ENCODE assay signal across 28 cellular contexts in genomic region chr9:115152281-115152680, GRCh38. TPM values are rescaled to one million over a fixed set of nuclear protein-coding genes. Genes with fewer than 3 reads are reported as not detected.
"Had no signal": no experiment of that assay in that cellular context is flagged by ENCODE, and none has a peak within 500 bp of the region (broad histone marks: within the 10 kb centered on the region; RNA-seq: fewer than 3 reads in every experiment).

No MANE protein-coding gene starts in this region.

- H3K27me3 ChIP-seq: dorsolateral prefrontal cortex, esophagus muscularis mucosa, esophagus squamous epithelium, foreskin keratinocyte, gastrocnemius medialis, gastroesophageal sphincter, heart left ventricle, heart right ventricle had no signal

- H3K36me3 ChIP-seq: colonic mucosa, esophagus muscularis mucosa, esophagus squamous epithelium, gastrocnemius medialis, gastroesophageal sphincter, heart left ventricle, heart right ventricle had no signal

- H3K27ac ChIP-seq: colonic mucosa, coronary artery, dorsolateral prefrontal cortex, epithelial cell of prostate, esophagus muscularis mucosa, esophagus squamous epithelium, foreskin keratinocyte, gastrocnemius medialis, gastroesophageal sphincter, heart left ventricle, heart right ventricle had no signal

- H3K9me3 ChIP-seq: colonic mucosa, esophagus muscularis mucosa, esophagus squamous epithelium, gastrocnemius medialis, gastroesophageal sphincter, heart left ventricle, heart right ventricle had no signal

- FAIRE-seq: colon, endometrium, endothelial cell of umbilical vein, frontal cortex had no signal

- H3K4me3 ChIP-seq: colonic mucosa, coronary artery, dorsolateral prefrontal cortex, esophagus muscularis mucosa, esophagus squamous epithelium, gastrocnemius medialis, gastroesophageal sphincter, heart left ventricle, heart right ventricle had no signal

- H3K4me1 ChIP-seq: colonic mucosa, gastrocnemius medialis, heart left ventricle, heart right ventricle had no signal

- DNase-seq: colonic mucosa; cortex of kidney; dermis blood vessel endothelial cell; dorsolateral prefrontal cortex; effector CD4-positive, alpha-beta T cell; effector CD8-positive, alpha-beta T cell; effector memory CD4-positive, alpha-beta T cell; effector memory CD8-positive, alpha-beta T cell; endodermal cell; erythroblast; esophagus squamous epithelium; foreskin fibroblast; foreskin keratinocyte; foreskin melanocyte; gastrocnemius medialis; glutamatergic neuron; head of caudate nucleus; heart left ventricle; heart right ventricle had no signal

- ATAC-seq: effector memory CD8-positive, alpha-beta T cell; esophagus mucosa; foreskin keratinocyte; gastrocnemius medialis; gastroesophageal sphincter; heart left ventricle; heart right ventricle had no signal

RNA-seq across cellular contexts. Expression of gene TNC, which starts 34.3 kb away (rescaled TPM):
- polyA plus RNA-seq: endothelial cell of umbilical vein had no signal
